32 cellular contexts compared by ENCODE assay signal in the genomic region with DNA sequence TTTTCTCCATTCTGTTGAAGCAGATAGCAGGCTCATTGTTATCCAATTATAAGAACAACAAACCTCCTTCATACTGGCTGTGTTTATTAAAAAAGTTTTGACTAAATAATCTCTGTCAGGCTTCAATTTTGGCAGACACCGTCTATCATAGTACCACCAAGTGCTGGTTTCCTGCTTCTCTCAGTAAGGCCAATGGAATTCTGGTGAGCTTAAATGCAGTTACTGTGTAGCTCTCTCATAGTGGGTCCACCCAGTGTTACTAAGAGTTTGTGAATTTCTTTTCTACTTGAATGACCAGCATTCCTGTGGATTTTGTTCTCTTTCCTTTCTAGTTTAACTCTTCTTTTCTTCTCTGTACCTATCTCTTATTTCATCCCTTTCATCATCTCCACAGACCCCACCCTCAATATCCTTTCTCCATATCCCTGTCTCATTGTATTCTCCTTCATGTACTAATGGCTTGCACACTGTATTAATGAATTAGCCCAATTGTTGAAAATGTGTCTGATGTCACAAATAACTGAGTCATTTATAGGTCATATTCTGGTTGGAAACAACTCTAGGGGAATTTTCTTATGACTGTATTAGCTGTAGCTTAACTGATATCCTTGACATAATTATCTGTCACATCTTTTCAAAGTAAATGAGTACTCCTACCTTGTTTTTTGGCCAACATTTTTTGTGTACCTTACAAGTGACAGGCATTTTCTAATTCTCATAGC.
DNase-seq lines count a peak whose midpoint lies in the region; ATAC-seq and TF ChIP-seq lines count a peak whose summit lies in the region.
"Had no signal": no experiment of that assay in that cellular context is flagged by ENCODE, and none has a peak within 500 bp of the region (broad histone marks: within the 10 kb centered on the region; RNA-seq: fewer than 3 reads in every experiment).

No MANE protein-coding gene starts in this region.

- TF ChIP-seq CTCF in AG10803 (conservative IDR thresholded peaks at IDR 0.05; ENCODE audit: low read length) (no peak), chondrocyte (IDR thresholded peaks at IDR 0.05) (no peak), kidney epithelial cell (IDR thresholded peaks at IDR 0.05; ENCODE audit: insufficient read depth, low read length, poor library complexity, severe bottlenecking) (no peak)

- intact Hi-C loops in Right ventricle myocardium inferior (cut with DNase I) = no loop called here

- H3K36me3 Mint-ChIP-seq in chondrocyte (ENCODE audit: low read depth) = peaks cover 1% of the 10 kb centered on the region
- H3K36me3 Mint-ChIP-seq: CD8-positive, alpha-beta memory T cell; mesothelial cell of epicardium had no signal

- H3K27ac Mint-ChIP-seq in chondrocyte (ENCODE audit: unreplicated experiment) = peak overlapping the region; percentile 50
- H3K27ac Mint-ChIP-seq: activated CD4-positive, alpha-beta T cell treated with anti-CD3 and anti-CD28 coated beads for 36 hours; activated CD8-positive, alpha-beta T cell treated with anti-CD3 and anti-CD28 coated beads for 36 hours; activated T-helper 1 cell treated with anti-CD3 and anti-CD28 coated beads, Interleukin-12 subunit alpha, Interleukin-12 subunit beta, Interleukin-2, Interleukin-4 antibody, amounts not matched to agents 30 ng/mL and 10 ng/mL and 1 ng/mL, durations not matched to agents 14 hours and 24 hours and 36 hours; CD8-positive, alpha-beta memory T cell; mesothelial cell of epicardium had no signal

- DNase-seq in AG10803 (ENCODE audit: low read depth) (peak; percentile 18), HS-5 (ENCODE audit: low read depth) (peak; percentile 15), chondrocyte (ENCODE audit: low spot score) (no peak), kidney epithelial cell (ENCODE audit: low read depth) (peak; percentile 19), medulla oblongata (ENCODE audit: extremely low spot score) (no peak), NCI-H1105 treated with DMSO at 0.1 percent for 48 hours (lab: John Stamatoyannopoulos, UW) (no peak), Right ventricle myocardium inferior (ENCODE audit: missing footprints) (no peak)
- DNase-seq: activated CD4-positive, alpha-beta T cell treated with anti-CD3 and anti-CD28 coated beads for 36 hours; activated CD8-positive, alpha-beta memory T cell treated with anti-CD3 and anti-CD28 coated beads, Interleukin-2, amount 50 U/mL, for 48 hours; activated CD8-positive, alpha-beta T cell treated with anti-CD3 and anti-CD28 coated beads for 36 hours; activated naive CD4-positive, alpha-beta T cell treated with Interleukin-2 at 50 U/mL for 16 hours; CD8-positive, alpha-beta memory T cell; DMS153; glutamatergic neuron; KG1; MM.1S; NCI-H2081; NCI-H526; posterior cingulate gyrus; RPMI8226; stimulated activated CD4-positive, alpha-beta T cell treated with anti-CD3 and anti-CD28 coated beads, Interleukin-12 subunit alpha, Interleukin-12 subunit beta, amount 100 ng/mL, for 4 hours; stimulated activated CD4-positive, alpha-beta T cell treated with anti-CD3 and anti-CD28 coated beads, Interleukin-2, amount 100 ng/mL, for 48 hours; stomach; T-helper 9 cell; tibial artery had no signal

- H3K4me3 ChIP-seq in AG10803 (ENCODE audit: low read length) = no peak overlapping the region
- H3K4me3 ChIP-seq in kidney epithelial cell (ENCODE audit: low read depth, low read length) = no peak overlapping the region
- H3K4me3 ChIP-seq: SJSA1, stomach, tibial artery, vagina had no signal

- H3K27me3 ChIP-seq in kidney epithelial cell (ENCODE audit: control insufficient read depth, insufficient read depth, low read length) = no peaks in the 10 kb centered on the region
- H3K27me3 ChIP-seq: SJSA1, stomach, tibial artery, vagina had no signal

- peaks cover 12% of the 10 kb centered on the region for H3K4me1 Mint-ChIP-seq in chondrocyte (ENCODE audit: low read depth)
- H3K4me1 Mint-ChIP-seq: activated CD4-positive, alpha-beta T cell treated with anti-CD3 and anti-CD28 coated beads for 36 hours; CD8-positive, alpha-beta memory T cell had no signal

- peaks cover 4% of the 10 kb centered on the region for H3K9me3 Mint-ChIP-seq in chondrocyte (ENCODE audit: low read depth)
- H3K9me3 Mint-ChIP-seq: activated CD8-positive, alpha-beta T cell treated with anti-CD3 and anti-CD28 coated beads for 36 hours; activated T-helper 1 cell treated with anti-CD3 and anti-CD28 coated beads, Interleukin-12 subunit alpha, Interleukin-12 subunit beta, Interleukin-2, Interleukin-4 antibody, amounts not matched to agents 30 ng/mL and 10 ng/mL and 1 ng/mL, durations not matched to agents 14 hours and 24 hours and 36 hours had no signal

- H3K4me3 Mint-ChIP-seq in chondrocyte (ENCODE audit: unreplicated experiment) = no peak overlapping the region
- H3K4me3 Mint-ChIP-seq: activated CD4-positive, alpha-beta T cell treated with anti-CD3 and anti-CD28 coated beads for 36 hours; activated CD8-positive, alpha-beta T cell treated with anti-CD3 and anti-CD28 coated beads for 36 hours; activated T-helper 1 cell treated with anti-CD3 and anti-CD28 coated beads, Interleukin-12 subunit alpha, Interleukin-12 subunit beta, Interleukin-2, Interleukin-4 antibody, amounts not matched to agents 30 ng/mL and 10 ng/mL and 1 ng/mL, durations not matched to agents 14 hours and 24 hours and 36 hours; CD8-positive, alpha-beta memory T cell; mesothelial cell of epicardium had no signal

- no peak for ATAC-seq in HG03469 (IDR thresholded peaks at IDR 0.05; ENCODE audit: unreplicated experiment)
- no peak for ATAC-seq in Right ventricle myocardium inferior
- ATAC-seq: activated CD4-positive, alpha-beta T cell treated with anti-CD3 and anti-CD28 coated beads for 36 hours; activated CD8-positive, alpha-beta T cell treated with anti-CD3 and anti-CD28 coated beads for 36 hours; HCT116; sciatic nerve had no signal

- H3K27me3 Mint-ChIP-seq in chondrocyte (ENCODE audit: low read depth) = no peaks in the 10 kb centered on the region
- H3K27me3 Mint-ChIP-seq: activated CD4-positive, alpha-beta T cell treated with anti-CD3 and anti-CD28 coated beads for 36 hours; activated CD8-positive, alpha-beta T cell treated with anti-CD3 and anti-CD28 coated beads for 36 hours; CD8-positive, alpha-beta memory T cell had no signal

- no peaks in the 10 kb centered on the region for H3K36me3 ChIP-seq in kidney epithelial cell (ENCODE audit: control insufficient read depth, insufficient read depth, low read length)
- H3K36me3 ChIP-seq: SJSA1, stomach, tibial artery, vagina had no signal

Comparison
In these comparisons a context has a peak if more than half of its experiments do, and no peak if none do; other contexts are left out.
1. DNase-seq: peak in AG10803 (single experiment), HS-5 (single experiment) and kidney epithelial cell (single experiment); none in chondrocyte (single experiment), medulla oblongata (single experiment), NCI-H1105 treated with DMSO at 0.1 percent for 48 hours (single experiment) and Right ventricle myocardium inferior (single experiment).